1 cellular context compared by ENCODE assay signal in genomic region chr20:36835025-36835424, GRCh38.
TF ChIP-seq lines count a peak whose summit lies in the region.

No MANE protein-coding gene starts in this region.

TF ChIP-seq in K562, 482 proteins besides CTCF, POLR2A, EP300 and RAD21 (continued from another document):
- no peak for TF ChIP-seq CEBPZ (IDR thresholded peaks at IDR 0.05; ENCODE audit: borderline replicate concordance, low read depth, low read length)
- no peak for TF ChIP-seq GTF2B (IDR thresholded peaks at IDR 0.05; ENCODE audit: extremely low read depth, insufficient read length)
- no peak for TF ChIP-seq NCOA1 (IDR thresholded peaks at IDR 0.05; ENCODE audit: low read depth)
- peak; percentile 92 for TF ChIP-seq BCOR (IDR thresholded peaks at IDR 0.05)
- peak; percentile 66 for TF ChIP-seq ZFP36 (IDR thresholded peaks at IDR 0.05; ENCODE audit: low read depth, low read length, partially characterized antibody)
- TF ChIP-seq RCOR1 (IDR thresholded peaks at IDR 0.05; ENCODE audit: borderline replicate concordance in 1 of 2, low read depth in 2 of 2, low read length in 2 of 2): 0 out of 4 replicates have a peak, but pooled peaks of 1 of the 2 experiments have one; percentile 1
- peak; percentile 94 for TF ChIP-seq BRD9 (IDR thresholded peaks at IDR 0.05; ENCODE audit: low read depth, partially characterized antibody)
- peak; percentile 74 for TF ChIP-seq RBM25 (IDR thresholded peaks at IDR 0.05; ENCODE audit: low read depth, low read length, severe bottlenecking)
